In the genomic region with DNA sequence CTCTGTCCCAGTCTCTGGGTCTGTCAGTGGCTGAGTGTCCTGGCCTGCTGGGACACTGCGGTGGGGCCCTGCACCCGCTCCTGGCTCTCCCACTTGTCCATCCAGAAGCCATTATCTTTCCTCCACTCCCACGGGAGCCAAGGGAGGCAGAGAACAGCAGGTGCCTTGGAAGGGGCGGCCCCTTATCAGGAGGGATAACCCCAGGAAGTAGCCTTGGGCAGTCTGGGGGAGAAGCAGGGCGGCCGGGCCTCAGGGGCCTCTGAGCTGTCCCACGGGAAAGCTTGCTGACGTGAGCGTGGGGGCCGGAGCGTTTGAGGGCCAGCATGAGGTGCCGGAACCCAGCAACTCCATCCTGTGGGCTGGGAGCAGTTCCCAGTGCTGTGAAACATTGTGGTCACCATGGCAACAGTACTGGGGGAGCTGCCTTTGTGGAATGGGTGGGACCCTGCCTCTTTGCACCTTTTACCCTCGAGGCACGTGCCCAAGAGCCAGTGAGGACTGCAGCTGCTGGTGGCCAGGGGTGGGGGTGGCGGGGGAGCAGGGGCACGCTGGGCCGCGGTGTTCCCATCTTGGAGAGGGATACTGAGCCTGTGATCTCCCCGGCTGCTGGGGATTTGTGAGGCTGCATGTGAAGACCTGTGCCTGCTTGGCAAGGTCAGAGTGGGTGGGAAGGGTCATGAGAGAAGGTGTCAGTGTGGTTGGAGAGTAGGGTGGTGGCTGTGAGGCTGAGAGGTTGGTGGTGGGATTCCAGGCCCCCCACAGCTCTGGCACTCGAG, we compare ENCODE assay signal across 9 cellular contexts. TPM values are rescaled to one million over a fixed set of nuclear protein-coding genes. Genes with fewer than 3 reads are reported as not detected.
DNase-seq lines count a peak whose midpoint lies in the region; ATAC-seq, FAIRE-seq and TF ChIP-seq lines count a peak whose summit lies in the region.
"Had no signal": no experiment of that assay in that cellular context is flagged by ENCODE, and none has a peak within 500 bp of the region (broad histone marks: within the 10 kb centered on the region; RNA-seq: fewer than 3 reads in every experiment).

No MANE protein-coding gene starts in this region.

- DNase-seq in NCI-H748 (lab: John Stamatoyannopoulos, UW; ENCODE audit: unreplicated experiment) (peak; percentile 24), NCI-H748 treated with DMSO at 0.1 percent for 48 hours (lab: John Stamatoyannopoulos, UW) (no peak), K562 (ENCODE audit: extremely low read depth in 1 of 4, low spot score in 3 of 4) (peak; percentile 42 to 70 (median 57)), left kidney (ENCODE audit: low read depth, low spot score) (peak; percentile 93), upper lobe of left lung (peak in 1 of 2 donors; percentile 83), activated gamma-delta T cell (lab: John Stamatoyannopoulos, UW) (no peak)
- DNase-seq in stimulated activated CD4-positive, alpha-beta T cell treated with anti-CD3 and anti-CD28 coated beads, Interleukin-1b, Interleukin-23, amount 100 ng/mL, for 48 hours, result no peak
- DNase-seq in T-helper 2 cell treated with Interferon-gamma antibody and Interleukin-4, amounts not matched to agents 5 μg/mL and 100 μg/mL, for 36 hours (ENCODE audit: low spot score), result no peak

- H3K4me3 Mint-ChIP-seq in T-helper 2 cell treated with Interferon-gamma antibody and Interleukin-4, amounts not matched to agents 5 μg/mL and 100 μg/mL, for 36 hours, result no peak overlapping the region

- CTCF ChIA-PET in K562 (lab: Yijun Ruan, JAX; ENCODE audit: low intra/inter-chr PET ratio), result no interaction called here

- H2AFZ ChIP-seq in K562 (ENCODE audit: low read depth, low read length), result no peak overlapping the region

- TF ChIP-seq RAD21 in K562 (CRISPR knock-in tag; conservative IDR thresholded peaks at IDR 0.05 in 1 of 2, IDR thresholded peaks at IDR 0.05 in 1 of 2), result no peak

- H3K36me3 ChIP-seq in K562 (ENCODE audit: control insufficient read depth, insufficient read depth, low read length) (no peaks in the 10 kb centered on the region; the same call in 2 of the 3 replicates), upper lobe of left lung (peaks cover 0 to 3% (median 0%) of the 10 kb centered on the region in 4 donors)

- H3K9me3 ChIP-seq in K562 (replicated peaks; ENCODE audit: control insufficient read depth, insufficient read depth, low read depth, low read length) (no peaks in the 10 kb centered on the region), upper lobe of left lung (no peaks in the 10 kb centered on the region)

- intact Hi-C loops in K562 (cut with micrococcal nuclease), result no loop called here

- H3K4me3 ChIP-seq in K562 (no peak overlapping the region), upper lobe of left lung (no peak overlapping the region)

- peak; percentile 44 for ATAC-seq in K562
- peak in 1 of 2 donors; percentile 18 for ATAC-seq in upper lobe of left lung (ENCODE audit: low FRiP score in 2 of 2)

- no peak for TF ChIP-seq CTCF in K562 (IDR thresholded peaks at IDR 0.05 in 2 of 3, conservative IDR thresholded peaks at IDR 0.05 in 1 of 3; ENCODE audit: insufficient read depth in 2 of 3, low read depth in 1 of 3, low read length in 3 of 3)
- no peak for TF ChIP-seq CTCF in upper lobe of left lung (IDR thresholded peaks at IDR 0.05)

- H4K20me1 ChIP-seq in K562 (replicated peaks; ENCODE audit: control insufficient read depth, insufficient read depth, low read length), result peaks cover 44% of the 10 kb centered on the region; the same call in 1 of the 2 replicates

- POLR2A ChIA-PET in K562 (lab: Yijun Ruan, JAX), result interaction anchor here (1.1 kb wide), 1 partner anchor 15 kb away, joined by 3 read pairs; no protein-coding TSS in a partner anchor

- H3K27ac ChIP-seq in K562 (ENCODE audit: extremely low read depth, low read depth, low read length) (no peak overlapping the region), upper lobe of left lung (peak overlapping the region in 3 of 4 donors; percentile 35 to 74 (median 57))
- H3K27ac ChIP-seq: C4-2B had no signal

- TF ChIP-seq EP300 in K562 (IDR thresholded peaks at IDR 0.05; ENCODE audit: low read length) (no peak), upper lobe of left lung (IDR thresholded peaks at IDR 0.05) (no peak)

- BruUV-seq in K562 (replicated peaks; lab: Mats Ljungman, UMichigan), result no TSS peak

- peaks cover 1% of the 10 kb centered on the region for H3K9me1 ChIP-seq in K562 (ENCODE audit: control insufficient read depth, insufficient read depth, low read length)

- no peaks in the 10 kb centered on the region for H3K79me2 ChIP-seq in K562 (ENCODE audit: control insufficient read depth, insufficient read depth, low read length)

- no peaks in the 10 kb centered on the region for H3K9me3 Mint-ChIP-seq in T-helper 2 cell treated with Interferon-gamma antibody and Interleukin-4, amounts not matched to agents 5 μg/mL and 100 μg/mL, for 36 hours

- H3K9ac ChIP-seq in K562 (ENCODE audit: insufficient read depth in 1 of 2, low read depth in 2 of 2, low read length in 2 of 2), result peak overlapping the region in 1 of 2 experiments; percentile 71; a peak in 2 of 4 replicates

- H3K27me3 ChIP-seq in K562 (ENCODE audit: control insufficient read depth in 2 of 2, insufficient read depth in 2 of 2, low read length in 2 of 2) (no peaks in the 10 kb centered on the region), upper lobe of left lung (no peaks in the 10 kb centered on the region)

- FAIRE-seq in K562 (lab: Jason Lieb, UNC), result peak; percentile 6

- H3K36me3 Mint-ChIP-seq in T-helper 2 cell treated with Interferon-gamma antibody and Interleukin-4, amounts not matched to agents 5 μg/mL and 100 μg/mL, for 36 hours (ENCODE audit: low read depth), result no peaks in the 10 kb centered on the region

- H3K27ac Mint-ChIP-seq in T-helper 2 cell treated with Interferon-gamma antibody and Interleukin-4, amounts not matched to agents 5 μg/mL and 100 μg/mL, for 36 hours, result no peak overlapping the region

- H3K27me3 Mint-ChIP-seq in T-helper 2 cell treated with Interferon-gamma antibody and Interleukin-4, amounts not matched to agents 5 μg/mL and 100 μg/mL, for 36 hours (ENCODE audit: low read depth), result no peaks in the 10 kb centered on the region

- TF ChIP-seq POLR2A in K562 (conservative IDR thresholded peaks at IDR 0.05), result no peak
- no peak for TF ChIP-seq POLR2A in upper lobe of left lung (IDR thresholded peaks at IDR 0.05)

- no peaks in the 10 kb centered on the region for H3K4me1 Mint-ChIP-seq in T-helper 2 cell treated with Interferon-gamma antibody and Interleukin-4, amounts not matched to agents 5 μg/mL and 100 μg/mL, for 36 hours (ENCODE audit: low read depth)

- H3K4me2 ChIP-seq in K562 (ENCODE audit: insufficient read depth, low read length), result no peak overlapping the region

- 10% methylated on average over 16 of the region's 20 CpGs for WGBS in K562 (ENCODE audit: insufficient coverage, low coverage, missing lambda C conversion rate)
- 76 to 78% methylated on average over 14 to 20 of the region's 20 CpGs for WGBS in upper lobe of left lung, 2 donors

- peaks cover 7 to 53% of the 10 kb centered on the region in 2 experiments; a peak in 4 of 5 replicates for H3K4me1 ChIP-seq in K562 (replicated peaks in 1 of 2; ENCODE audit: control insufficient read depth in 2 of 2, insufficient read depth in 2 of 2, low read length in 2 of 2)
- H3K4me1 ChIP-seq in upper lobe of left lung, result peaks cover 6 to 26% (median 9%) of the 10 kb centered on the region in 4 donors

- in situ Hi-C loops in K562 (cut with MboI), result no loop called here

RNA-seq across cellular contexts. Expression of gene KLHL26, which starts 20.9 kb away (rescaled TPM):
- 3.8 and 13.3 TPM in 2 replicates for total RNA-seq in K562 (2011; cell fraction: chromatin; rRNA removed; ENCODE audit: low replicate concordance)
- 8.0 and 10.7 TPM in 2 replicates for total RNA-seq in K562 (2011; cell fraction: nucleolus; rRNA removed)
- 5.5 and 6.2 TPM in 2 replicates for total RNA-seq in K562 (2011; cell fraction: nucleoplasm; rRNA removed)
- 2.4 and 6.7 TPM in 2 replicates for total RNA-seq in K562 (2014; rRNA removed)
- total RNA-seq in K562 (2014; rRNA removed; fragmentation: Illumina TruSeq; extraction: Trizol), result 0.80 and 1.0 TPM in 2 replicates
- total RNA-seq in K562 (2015; rRNA removed; fragmentation: Illumina TruSeq; extraction: Trizol), result 1.3 and 1.8 TPM in 2 replicates
- total RNA-seq in K562 (2021), result 12.7 and 13.3 TPM in 2 replicates
- 1.4 and 2.2 TPM in 2 replicates for polyA plus RNA-seq in K562 (2011; rRNA removed)
- polyA plus RNA-seq in K562 (2011; cell fraction: cytosol; rRNA removed), result 2.5 and 3.6 TPM in 2 replicates
- 5.2 and 8.7 TPM in 2 replicates for polyA plus RNA-seq in K562 (2011; cell fraction: nucleus; rRNA removed)
- polyA plus RNA-seq in K562 (2012), result 3.4 and 6.6 TPM in 2 replicates
- 1.9 and 3.1 TPM in 2 replicates for polyA plus RNA-seq in K562 (2014; fragmentation: Illumina TruSeq; extraction: Trizol)
- under 1 TPM; 0.13 to 0.17 TPM for polyA plus RNA-seq in K562 (2014; fragmentation: Nextera tagmentation; extraction: Ambion mirVana)
- 3.3 and 5.1 TPM in 2 replicates for polyA plus RNA-seq in K562 (2014; rRNA removed)
- polyA minus RNA-seq in K562 (2011; rRNA and poly(A)+ RNA removed), result 1.2 and 1.7 TPM in 2 replicates
- polyA minus RNA-seq in K562 (2011; cell fraction: cytosol; rRNA and poly(A)+ RNA removed), result 8.2 and 19.0 TPM in 2 replicates
- 2.2 and 4.8 TPM in 2 replicates for polyA minus RNA-seq in K562 (2011; cell fraction: nucleus; rRNA and poly(A)+ RNA removed)
- 10 to 100 TPM in 4 of 6 donors, 1 to 10 TPM in 2; 8.1 to 16.1 (median 12.1) TPM for total RNA-seq in upper lobe of left lung

RNA-seq across cellular contexts. Expression of gene CRTC1, which starts 25.7 kb away (rescaled TPM):
- 2.4 and 9.1 TPM in 2 replicates for total RNA-seq in K562 (2011; cell fraction: chromatin; rRNA removed; ENCODE audit: low replicate concordance)
- 4.7 and 4.8 TPM in 2 replicates for total RNA-seq in K562 (2011; cell fraction: nucleolus; rRNA removed)
- 3.3 and 3.7 TPM in 2 replicates for total RNA-seq in K562 (2011; cell fraction: nucleoplasm; rRNA removed)
- total RNA-seq in K562 (2014; rRNA removed) (1.5 and 1.6 TPM in 2 replicates), K562 (2014; rRNA removed; fragmentation: Illumina TruSeq; extraction: Trizol) (0.25 and 0.29 TPM in 2 replicates), K562 (2015; rRNA removed; fragmentation: Illumina TruSeq; extraction: Trizol) (0.83 and 1.3 TPM in 2 replicates), K562 (2021) (3.8 and 4.3 TPM in 2 replicates), upper lobe of left lung (10 to 100 TPM in 4 of 6 donors, 1 to 10 TPM in 2; 5.9 to 27.2 (median 15.6) TPM)
- polyA plus RNA-seq in K562 (2011; rRNA removed) (0.36 and 0.47 TPM in 2 replicates), K562 (2014; fragmentation: Illumina TruSeq; extraction: Trizol) (1.2 and 1.7 TPM in 2 replicates), K562 (2014; fragmentation: Nextera tagmentation; extraction: Ambion mirVana) (not detected), K562 (2014; rRNA removed) (1.8 and 2.1 TPM in 2 replicates)
- polyA plus RNA-seq in K562 (2011; cell fraction: cytosol; rRNA removed), result 0.37 and 0.76 TPM in 2 replicates
- 3.5 and 10.4 TPM in 2 replicates for polyA plus RNA-seq in K562 (2011; cell fraction: nucleus; rRNA removed)
- polyA plus RNA-seq in K562 (2012), result 2.9 and 5.1 TPM in 2 replicates
- polyA minus RNA-seq in K562 (2011; rRNA and poly(A)+ RNA removed), result 0.15 and 0.49 TPM in 2 replicates
- polyA minus RNA-seq in K562 (2011; cell fraction: cytosol; rRNA and poly(A)+ RNA removed), result 0.48 TPM in 1 of 2 replicates, not detected in the other
- 1.9 and 3.4 TPM in 2 replicates for polyA minus RNA-seq in K562 (2011; cell fraction: nucleus; rRNA and poly(A)+ RNA removed)

RNA-seq across cellular contexts. Expression of gene TMEM59L, which starts 45.1 kb away (rescaled TPM):
- 0.23 TPM in 1 of 2 replicates, not detected in the other for total RNA-seq in K562 (2011; cell fraction: chromatin; rRNA removed; ENCODE audit: low replicate concordance)
- 0.33 TPM in 1 of 2 replicates, not detected in the other for total RNA-seq in K562 (2011; cell fraction: nucleolus; rRNA removed)
- 1.7 TPM in 1 of 2 replicates, not detected in the other for total RNA-seq in K562 (2011; cell fraction: nucleoplasm; rRNA removed)
- total RNA-seq in K562 (2014; rRNA removed) (not detected in 2 replicates), K562 (2014; rRNA removed; fragmentation: Illumina TruSeq; extraction: Trizol) (not detected in 2 replicates), K562 (2015; rRNA removed; fragmentation: Illumina TruSeq; extraction: Trizol) (not detected in 2 replicates), K562 (2021) (not detected in 2 replicates), upper lobe of left lung (1 to 10 TPM in 2 of 6 donors, under 1 TPM in 2, not detected in 2; 0.30 to 2.8 (median 1.0) TPM)
- polyA plus RNA-seq in K562 (2011; rRNA removed) (not detected in 2 replicates), K562 (2014; fragmentation: Illumina TruSeq; extraction: Trizol) (0.25 TPM in 1 of 2 replicates, not detected in the other), K562 (2014; fragmentation: Nextera tagmentation; extraction: Ambion mirVana) (not detected), K562 (2014; rRNA removed) (0.37 TPM in 1 of 2 replicates, not detected in the other)
- 0.18 TPM in 1 of 2 replicates, not detected in the other for polyA plus RNA-seq in K562 (2011; cell fraction: cytosol; rRNA removed)
- polyA plus RNA-seq in K562 (2011; cell fraction: nucleus; rRNA removed), result 0.47 and 1.00 TPM in 2 replicates
- 0.10 and 0.48 TPM in 2 replicates for polyA plus RNA-seq in K562 (2012)
- polyA minus RNA-seq in K562 (2011; rRNA and poly(A)+ RNA removed), result not detected in 2 replicates
- not detected in 2 replicates for polyA minus RNA-seq in K562 (2011; cell fraction: cytosol; rRNA and poly(A)+ RNA removed)
- not detected in 2 replicates for polyA minus RNA-seq in K562 (2011; cell fraction: nucleus; rRNA and poly(A)+ RNA removed)

RNA-seq across cellular contexts. Expression of gene CRLF1, which starts 51.2 kb away (rescaled TPM):
- 2.2 TPM in 1 of 2 replicates, not detected in the other for total RNA-seq in K562 (2011; cell fraction: chromatin; rRNA removed; ENCODE audit: low replicate concordance)
- total RNA-seq in K562 (2011; cell fraction: nucleolus; rRNA removed), result 0.79 and 2.8 TPM in 2 replicates
- 1.1 and 1.8 TPM in 2 replicates for total RNA-seq in K562 (2011; cell fraction: nucleoplasm; rRNA removed)
- 2.9 and 5.2 TPM in 2 replicates for total RNA-seq in K562 (2014; rRNA removed)
- total RNA-seq in K562 (2014; rRNA removed; fragmentation: Illumina TruSeq; extraction: Trizol), result 0.98 and 1.1 TPM in 2 replicates
- total RNA-seq in K562 (2015; rRNA removed; fragmentation: Illumina TruSeq; extraction: Trizol), result 1.5 and 1.6 TPM in 2 replicates
- 3.3 and 5.6 TPM in 2 replicates for total RNA-seq in K562 (2021)
- 0.85 and 2.3 TPM in 2 replicates for polyA plus RNA-seq in K562 (2011; rRNA removed)
- 1.8 and 1.9 TPM in 2 replicates for polyA plus RNA-seq in K562 (2011; cell fraction: cytosol; rRNA removed)
- 1.1 and 3.9 TPM in 2 replicates for polyA plus RNA-seq in K562 (2011; cell fraction: nucleus; rRNA removed)
- 3.7 and 4.7 TPM in 2 replicates for polyA plus RNA-seq in K562 (2012)
- polyA plus RNA-seq in K562 (2014; fragmentation: Illumina TruSeq; extraction: Trizol), result 0.90 and 1.2 TPM in 2 replicates
- polyA plus RNA-seq in K562 (2014; fragmentation: Nextera tagmentation; extraction: Ambion mirVana), result 1 to 10 TPM; 1.7 to 1.8 TPM
- 3.6 and 3.9 TPM in 2 replicates for polyA plus RNA-seq in K562 (2014; rRNA removed)
- not detected in 2 replicates for polyA minus RNA-seq in K562 (2011; rRNA and poly(A)+ RNA removed)
- 4.5 TPM in 1 of 2 replicates, not detected in the other for polyA minus RNA-seq in K562 (2011; cell fraction: cytosol; rRNA and poly(A)+ RNA removed)
- polyA minus RNA-seq in K562 (2011; cell fraction: nucleus; rRNA and poly(A)+ RNA removed), result 0.22 TPM in 1 of 2 replicates, not detected in the other
- total RNA-seq in upper lobe of left lung, result 10 to 100 TPM; 15.0 to 54.8 (median 20.0) TPM

Comparison
In these comparisons a context has a peak if more than half of its experiments do, and no peak if none do; other contexts are left out.
1. DNase-seq: peak in NCI-H748 (single experiment), K562 (4 of 4) and left kidney (single experiment); none in NCI-H748 treated with DMSO at 0.1 percent for 48 hours (single experiment), stimulated activated CD4-positive, alpha-beta T cell treated with anti-CD3 and anti-CD28 coated beads, Interleukin-1b, Interleukin-23, amount 100 ng/mL, for 48 hours (single experiment), T-helper 2 cell treated with Interferon-gamma antibody and Interleukin-4, amounts not matched to agents 5 μg/mL and 100 μg/mL, for 36 hours (single experiment) and activated gamma-delta T cell (single experiment).